1 cellular context compared by ENCODE assay signal in genomic region chr6:108562503-108562993, GRCh38.
TF ChIP-seq lines count a peak whose summit lies in the region.

No MANE protein-coding gene starts in this region.

TF ChIP-seq in HepG2, 621 proteins besides CTCF, POLR2A, EP300 and RAD21 (continued from another document and continues in another):
- TF ChIP-seq, protein P1, sequence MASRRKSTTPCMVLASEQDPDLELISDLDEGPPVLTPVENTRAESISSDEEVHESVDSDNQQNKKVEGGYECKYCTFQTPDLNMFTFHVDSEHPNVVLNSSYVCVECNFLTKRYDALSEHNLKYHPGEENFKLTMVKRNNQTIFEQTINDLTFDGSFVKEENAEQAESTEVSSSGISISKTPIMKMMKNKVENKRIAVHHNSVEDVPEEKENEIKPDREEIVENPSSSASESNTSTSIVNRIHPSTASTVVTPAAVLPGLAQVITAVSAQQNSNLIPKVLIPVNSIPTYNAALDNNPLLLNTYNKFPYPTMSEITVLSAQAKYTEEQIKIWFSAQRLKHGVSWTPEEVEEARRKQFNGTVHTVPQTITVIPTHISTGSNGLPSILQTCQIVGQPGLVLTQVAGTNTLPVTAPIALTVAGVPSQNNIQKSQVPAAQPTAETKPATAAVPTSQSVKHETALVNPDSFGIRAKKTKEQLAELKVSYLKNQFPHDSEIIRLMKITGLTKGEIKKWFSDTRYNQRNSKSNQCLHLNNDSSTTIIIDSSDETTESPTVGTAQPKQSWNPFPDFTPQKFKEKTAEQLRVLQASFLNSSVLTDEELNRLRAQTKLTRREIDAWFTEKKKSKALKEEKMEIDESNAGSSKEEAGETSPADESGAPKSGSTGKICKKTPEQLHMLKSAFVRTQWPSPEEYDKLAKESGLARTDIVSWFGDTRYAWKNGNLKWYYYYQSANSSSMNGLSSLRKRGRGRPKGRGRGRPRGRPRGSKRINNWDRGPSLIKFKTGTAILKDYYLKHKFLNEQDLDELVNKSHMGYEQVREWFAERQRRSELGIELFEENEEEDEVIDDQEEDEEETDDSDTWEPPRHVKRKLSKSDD (CRISPR knock-in tag; IDR thresholded peaks at IDR 0.05; ENCODE audit: low read depth): no peak
- TF ChIP-seq DRAP1 (CRISPR knock-in tag; IDR thresholded peaks at IDR 0.05) (peak; percentile 69), BRF2 (CRISPR knock-in tag; IDR thresholded peaks at IDR 0.05) (no peak), IKZF4 (CRISPR knock-in tag; IDR thresholded peaks at IDR 0.05; ENCODE audit: borderline replicate concordance, low read depth, not compliant biosample characterization) (no peak), ZNF557 (CRISPR knock-in tag; IDR thresholded peaks at IDR 0.05) (0 out of 2 replicates have a peak, but pooled peaks have one; percentile 32), ZNF670 (CRISPR knock-in tag; IDR thresholded peaks at IDR 0.05; ENCODE audit: borderline replicate concordance) (no peak; the same call in 1 of the 2 replicates), TMF1 (CRISPR knock-in tag; IDR thresholded peaks at IDR 0.05; ENCODE audit: low read depth) (no peak), ADNP (CRISPR knock-in tag; IDR thresholded peaks at IDR 0.05) (no peak), NONO (IDR thresholded peaks at IDR 0.05) (no peak), NONO (CRISPR knock-in tag; conservative IDR thresholded peaks at IDR 0.05) (no peak), ZSCAN22 (CRISPR knock-in tag; IDR thresholded peaks at IDR 0.05) (no peak), TP53 (CRISPR knock-in tag; conservative IDR thresholded peaks at IDR 0.05) (no peak), PRMT3 (CRISPR knock-in tag; IDR thresholded peaks at IDR 0.05; ENCODE audit: borderline replicate concordance, low read depth) (no peak), U2AF1 (optimal IDR thresholded peaks at IDR 0.05; ENCODE audit: low read depth, low read length) (no peak), KAT8 (CRISPR knock-in tag; IDR thresholded peaks at IDR 0.05) (peak; percentile 59; the same call in 1 of the 2 replicates), MATR3 (CRISPR knock-in tag; IDR thresholded peaks at IDR 0.05) (no peak), AFF4 (CRISPR knock-in tag; IDR thresholded peaks at IDR 0.05) (no peak), ZNF260 (CRISPR knock-in tag; IDR thresholded peaks at IDR 0.05; ENCODE audit: borderline replicate concordance, low read depth) (no peak), POLR2AphosphoS2 (IDR thresholded peaks at IDR 0.05; ENCODE audit: low read depth, low read length) (no peak), REPIN1 (CRISPR knock-in tag; IDR thresholded peaks at IDR 0.05; ENCODE audit: borderline replicate concordance, low read depth) (no peak), MED8 (CRISPR knock-in tag; IDR thresholded peaks at IDR 0.05; ENCODE audit: insufficient replicate concordance) (no peak), FOXA3 (CRISPR knock-in tag; IDR thresholded peaks at IDR 0.05) (peak; percentile 33; the same call in 1 of the 2 replicates), FOXA1 (IDR thresholded peaks at IDR 0.05) (no peak), FOXA1 (CRISPR knock-in tag; IDR thresholded peaks at IDR 0.05) (no peak), FIP1L1 (IDR thresholded peaks at IDR 0.05; ENCODE audit: borderline replicate concordance, insufficient read depth, low read depth, low read length) (no peak), ZNF543 (CRISPR knock-in tag; IDR thresholded peaks at IDR 0.05) (no peak), ZNF597 (CRISPR knock-in tag; IDR thresholded peaks at IDR 0.05) (no peak), ZNF468 (CRISPR knock-in tag; IDR thresholded peaks at IDR 0.05) (no peak), SMAD3 (CRISPR knock-in tag; IDR thresholded peaks at IDR 0.05) (peak; percentile 38; the same call in 1 of the 2 replicates), XRCC5 (optimal IDR thresholded peaks at IDR 0.05; ENCODE audit: low read length) (peak; percentile 38), PLRG1 (conservative IDR thresholded peaks at IDR 0.05) (no peak), SRSF1 (optimal IDR thresholded peaks at IDR 0.05; ENCODE audit: low read depth, low read length) (no peak), ZNF274 (CRISPR knock-in tag; IDR thresholded peaks at IDR 0.05) (no peak), SIX4 (CRISPR knock-in tag; IDR thresholded peaks at IDR 0.05) (no peak), IRF9 (CRISPR knock-in tag; IDR thresholded peaks at IDR 0.05; ENCODE audit: borderline replicate concordance) (peak; percentile 65; the same call in 1 of the 2 replicates), ZSCAN9 (CRISPR knock-in tag; IDR thresholded peaks at IDR 0.05; ENCODE audit: borderline replicate concordance) (no peak; the same call in 1 of the 2 replicates), ELF4 (CRISPR knock-in tag; IDR thresholded peaks at IDR 0.05; ENCODE audit: borderline replicate concordance) (no peak), YY1 (IDR thresholded peaks at IDR 0.05; ENCODE audit: insufficient read depth, insufficient replicate concordance, low read depth, low read length) (peak; percentile 31), DNMT3B (CRISPR knock-in tag; conservative IDR thresholded peaks at IDR 0.05) (no peak), SAFB2 (CRISPR knock-in tag; IDR thresholded peaks at IDR 0.05; ENCODE audit: borderline replicate concordance, low read depth) (0 out of 2 replicates have a peak, but pooled peaks have one; percentile 32), HNRNPL (IDR thresholded peaks at IDR 0.05; ENCODE audit: low read depth, low read length) (no peak)
- TF ChIP-seq, protein P2, sequence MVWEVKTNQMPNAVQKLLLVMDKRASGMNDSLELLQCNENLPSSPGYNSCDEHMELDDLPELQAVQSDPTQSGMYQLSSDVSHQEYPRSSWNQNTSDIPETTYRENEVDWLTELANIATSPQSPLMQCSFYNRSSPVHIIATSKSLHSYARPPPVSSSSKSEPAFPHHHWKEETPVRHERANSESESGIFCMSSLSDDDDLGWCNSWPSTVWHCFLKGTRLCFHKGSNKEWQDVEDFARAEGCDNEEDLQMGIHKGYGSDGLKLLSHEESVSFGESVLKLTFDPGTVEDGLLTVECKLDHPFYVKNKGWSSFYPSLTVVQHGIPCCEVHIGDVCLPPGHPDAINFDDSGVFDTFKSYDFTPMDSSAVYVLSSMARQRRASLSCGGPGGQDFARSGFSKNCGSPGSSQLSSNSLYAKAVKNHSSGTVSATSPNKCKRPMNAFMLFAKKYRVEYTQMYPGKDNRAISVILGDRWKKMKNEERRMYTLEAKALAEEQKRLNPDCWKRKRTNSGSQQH (CRISPR knock-in tag; IDR thresholded peaks at IDR 0.05; ENCODE audit: low read depth): no peak
- TF ChIP-seq, protein P3, sequence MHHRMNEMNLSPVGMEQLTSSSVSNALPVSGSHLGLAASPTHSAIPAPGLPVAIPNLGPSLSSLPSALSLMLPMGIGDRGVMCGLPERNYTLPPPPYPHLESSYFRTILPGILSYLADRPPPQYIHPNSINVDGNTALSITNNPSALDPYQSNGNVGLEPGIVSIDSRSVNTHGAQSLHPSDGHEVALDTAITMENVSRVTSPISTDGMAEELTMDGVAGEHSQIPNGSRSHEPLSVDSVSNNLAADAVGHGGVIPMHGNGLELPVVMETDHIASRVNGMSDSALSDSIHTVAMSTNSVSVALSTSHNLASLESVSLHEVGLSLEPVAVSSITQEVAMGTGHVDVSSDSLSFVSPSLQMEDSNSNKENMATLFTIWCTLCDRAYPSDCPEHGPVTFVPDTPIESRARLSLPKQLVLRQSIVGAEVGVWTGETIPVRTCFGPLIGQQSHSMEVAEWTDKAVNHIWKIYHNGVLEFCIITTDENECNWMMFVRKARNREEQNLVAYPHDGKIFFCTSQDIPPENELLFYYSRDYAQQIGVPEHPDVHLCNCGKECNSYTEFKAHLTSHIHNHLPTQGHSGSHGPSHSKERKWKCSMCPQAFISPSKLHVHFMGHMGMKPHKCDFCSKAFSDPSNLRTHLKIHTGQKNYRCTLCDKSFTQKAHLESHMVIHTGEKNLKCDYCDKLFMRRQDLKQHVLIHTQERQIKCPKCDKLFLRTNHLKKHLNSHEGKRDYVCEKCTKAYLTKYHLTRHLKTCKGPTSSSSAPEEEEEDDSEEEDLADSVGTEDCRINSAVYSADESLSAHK (CRISPR knock-in tag; IDR thresholded peaks at IDR 0.05; ENCODE audit: borderline replicate concordance): no peak
- TF ChIP-seq, protein P4, sequence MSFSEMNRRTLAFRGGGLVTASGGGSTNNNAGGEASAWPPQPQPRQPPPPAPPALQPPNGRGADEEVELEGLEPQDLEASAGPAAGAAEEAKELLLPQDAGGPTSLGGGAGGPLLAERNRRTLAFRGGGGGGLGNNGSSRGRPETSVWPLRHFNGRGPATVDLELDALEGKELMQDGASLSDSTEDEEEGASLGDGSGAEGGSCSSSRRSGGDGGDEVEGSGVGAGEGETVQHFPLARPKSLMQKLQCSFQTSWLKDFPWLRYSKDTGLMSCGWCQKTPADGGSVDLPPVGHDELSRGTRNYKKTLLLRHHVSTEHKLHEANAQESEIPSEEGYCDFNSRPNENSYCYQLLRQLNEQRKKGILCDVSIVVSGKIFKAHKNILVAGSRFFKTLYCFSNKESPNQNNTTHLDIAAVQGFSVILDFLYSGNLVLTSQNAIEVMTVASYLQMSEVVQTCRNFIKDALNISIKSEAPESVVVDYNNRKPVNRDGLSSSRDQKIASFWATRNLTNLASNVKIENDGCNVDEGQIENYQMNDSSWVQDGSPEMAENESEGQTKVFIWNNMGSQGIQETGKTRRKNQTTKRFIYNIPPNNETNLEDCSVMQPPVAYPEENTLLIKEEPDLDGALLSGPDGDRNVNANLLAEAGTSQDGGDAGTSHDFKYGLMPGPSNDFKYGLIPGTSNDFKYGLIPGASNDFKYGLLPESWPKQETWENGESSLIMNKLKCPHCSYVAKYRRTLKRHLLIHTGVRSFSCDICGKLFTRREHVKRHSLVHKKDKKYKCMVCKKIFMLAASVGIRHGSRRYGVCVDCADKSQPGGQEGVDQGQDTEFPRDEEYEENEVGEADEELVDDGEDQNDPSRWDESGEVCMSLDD (CRISPR knock-in tag; IDR thresholded peaks at IDR 0.05; ENCODE audit: borderline replicate concordance): no peak
- TF ChIP-seq, protein P5, sequence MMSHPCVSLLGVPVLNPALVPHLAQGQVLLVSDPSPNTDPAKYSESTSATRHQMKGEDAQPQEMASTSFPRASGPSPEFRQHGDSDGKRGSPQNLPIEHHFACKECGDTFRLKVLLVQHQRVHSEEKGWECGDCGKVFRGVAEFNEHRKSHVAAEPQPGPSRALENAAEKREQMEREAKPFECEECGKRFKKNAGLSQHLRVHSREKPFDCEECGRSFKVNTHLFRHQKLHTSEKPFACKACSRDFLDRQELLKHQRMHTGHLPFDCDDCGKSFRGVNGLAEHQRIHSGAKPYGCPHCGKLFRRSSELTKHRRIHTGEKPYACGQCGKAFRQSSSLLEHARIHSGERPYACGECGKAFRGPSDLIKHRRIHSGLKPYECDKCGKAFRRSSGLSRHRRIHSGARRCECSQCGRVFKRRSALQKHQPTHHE (CRISPR knock-in tag; IDR thresholded peaks at IDR 0.05; ENCODE audit: borderline replicate concordance): no peak
